ENCODE assay signal across 1 cellular context in genomic region chr2:17058772-17059402, GRCh38.
TF ChIP-seq lines count a peak whose summit lies in the region.

No MANE protein-coding gene starts in this region.

TF ChIP-seq in H1, 55 proteins besides CTCF, POLR2A, EP300 and RAD21 (continued from another document):
- TF ChIP-seq, protein P1, sequence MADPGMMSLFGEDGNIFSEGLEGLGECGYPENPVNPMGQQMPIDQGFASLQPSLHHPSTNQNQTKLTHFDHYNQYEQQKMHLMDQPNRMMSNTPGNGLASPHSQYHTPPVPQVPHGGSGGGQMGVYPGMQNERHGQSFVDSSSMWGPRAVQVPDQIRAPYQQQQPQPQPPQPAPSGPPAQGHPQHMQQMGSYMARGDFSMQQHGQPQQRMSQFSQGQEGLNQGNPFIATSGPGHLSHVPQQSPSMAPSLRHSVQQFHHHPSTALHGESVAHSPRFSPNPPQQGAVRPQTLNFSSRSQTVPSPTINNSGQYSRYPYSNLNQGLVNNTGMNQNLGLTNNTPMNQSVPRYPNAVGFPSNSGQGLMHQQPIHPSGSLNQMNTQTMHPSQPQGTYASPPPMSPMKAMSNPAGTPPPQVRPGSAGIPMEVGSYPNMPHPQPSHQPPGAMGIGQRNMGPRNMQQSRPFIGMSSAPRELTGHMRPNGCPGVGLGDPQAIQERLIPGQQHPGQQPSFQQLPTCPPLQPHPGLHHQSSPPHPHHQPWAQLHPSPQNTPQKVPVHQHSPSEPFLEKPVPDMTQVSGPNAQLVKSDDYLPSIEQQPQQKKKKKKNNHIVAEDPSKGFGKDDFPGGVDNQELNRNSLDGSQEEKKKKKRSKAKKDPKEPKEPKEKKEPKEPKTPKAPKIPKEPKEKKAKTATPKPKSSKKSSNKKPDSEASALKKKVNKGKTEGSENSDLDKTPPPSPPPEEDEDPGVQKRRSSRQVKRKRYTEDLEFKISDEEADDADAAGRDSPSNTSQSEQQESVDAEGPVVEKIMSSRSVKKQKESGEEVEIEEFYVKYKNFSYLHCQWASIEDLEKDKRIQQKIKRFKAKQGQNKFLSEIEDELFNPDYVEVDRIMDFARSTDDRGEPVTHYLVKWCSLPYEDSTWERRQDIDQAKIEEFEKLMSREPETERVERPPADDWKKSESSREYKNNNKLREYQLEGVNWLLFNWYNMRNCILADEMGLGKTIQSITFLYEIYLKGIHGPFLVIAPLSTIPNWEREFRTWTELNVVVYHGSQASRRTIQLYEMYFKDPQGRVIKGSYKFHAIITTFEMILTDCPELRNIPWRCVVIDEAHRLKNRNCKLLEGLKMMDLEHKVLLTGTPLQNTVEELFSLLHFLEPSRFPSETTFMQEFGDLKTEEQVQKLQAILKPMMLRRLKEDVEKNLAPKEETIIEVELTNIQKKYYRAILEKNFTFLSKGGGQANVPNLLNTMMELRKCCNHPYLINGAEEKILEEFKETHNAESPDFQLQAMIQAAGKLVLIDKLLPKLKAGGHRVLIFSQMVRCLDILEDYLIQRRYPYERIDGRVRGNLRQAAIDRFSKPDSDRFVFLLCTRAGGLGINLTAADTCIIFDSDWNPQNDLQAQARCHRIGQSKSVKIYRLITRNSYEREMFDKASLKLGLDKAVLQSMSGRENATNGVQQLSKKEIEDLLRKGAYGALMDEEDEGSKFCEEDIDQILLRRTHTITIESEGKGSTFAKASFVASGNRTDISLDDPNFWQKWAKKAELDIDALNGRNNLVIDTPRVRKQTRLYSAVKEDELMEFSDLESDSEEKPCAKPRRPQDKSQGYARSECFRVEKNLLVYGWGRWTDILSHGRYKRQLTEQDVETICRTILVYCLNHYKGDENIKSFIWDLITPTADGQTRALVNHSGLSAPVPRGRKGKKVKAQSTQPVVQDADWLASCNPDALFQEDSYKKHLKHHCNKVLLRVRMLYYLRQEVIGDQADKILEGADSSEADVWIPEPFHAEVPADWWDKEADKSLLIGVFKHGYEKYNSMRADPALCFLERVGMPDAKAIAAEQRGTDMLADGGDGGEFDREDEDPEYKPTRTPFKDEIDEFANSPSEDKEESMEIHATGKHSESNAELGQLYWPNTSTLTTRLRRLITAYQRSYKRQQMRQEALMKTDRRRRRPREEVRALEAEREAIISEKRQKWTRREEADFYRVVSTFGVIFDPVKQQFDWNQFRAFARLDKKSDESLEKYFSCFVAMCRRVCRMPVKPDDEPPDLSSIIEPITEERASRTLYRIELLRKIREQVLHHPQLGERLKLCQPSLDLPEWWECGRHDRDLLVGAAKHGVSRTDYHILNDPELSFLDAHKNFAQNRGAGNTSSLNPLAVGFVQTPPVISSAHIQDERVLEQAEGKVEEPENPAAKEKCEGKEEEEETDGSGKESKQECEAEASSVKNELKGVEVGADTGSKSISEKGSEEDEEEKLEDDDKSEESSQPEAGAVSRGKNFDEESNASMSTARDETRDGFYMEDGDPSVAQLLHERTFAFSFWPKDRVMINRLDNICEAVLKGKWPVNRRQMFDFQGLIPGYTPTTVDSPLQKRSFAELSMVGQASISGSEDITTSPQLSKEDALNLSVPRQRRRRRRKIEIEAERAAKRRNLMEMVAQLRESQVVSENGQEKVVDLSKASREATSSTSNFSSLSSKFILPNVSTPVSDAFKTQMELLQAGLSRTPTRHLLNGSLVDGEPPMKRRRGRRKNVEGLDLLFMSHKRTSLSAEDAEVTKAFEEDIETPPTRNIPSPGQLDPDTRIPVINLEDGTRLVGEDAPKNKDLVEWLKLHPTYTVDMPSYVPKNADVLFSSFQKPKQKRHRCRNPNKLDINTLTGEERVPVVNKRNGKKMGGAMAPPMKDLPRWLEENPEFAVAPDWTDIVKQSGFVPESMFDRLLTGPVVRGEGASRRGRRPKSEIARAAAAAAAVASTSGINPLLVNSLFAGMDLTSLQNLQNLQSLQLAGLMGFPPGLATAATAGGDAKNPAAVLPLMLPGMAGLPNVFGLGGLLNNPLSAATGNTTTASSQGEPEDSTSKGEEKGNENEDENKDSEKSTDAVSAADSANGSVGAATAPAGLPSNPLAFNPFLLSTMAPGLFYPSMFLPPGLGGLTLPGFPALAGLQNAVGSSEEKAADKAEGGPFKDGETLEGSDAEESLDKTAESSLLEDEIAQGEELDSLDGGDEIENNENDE (IDR thresholded peaks at IDR 0.05; ENCODE audit: insufficient replicate concordance, low read length) = no peak
TF ChIP-seq in H1: peak in this region for 5.
